ENCODE assay signal across 23 cellular contexts in genomic region chr7:71402684-71403083, GRCh38.
"Had no signal": no experiment of that assay in that cellular context is flagged by ENCODE, and none has a peak within 500 bp of the region (broad histone marks: within the 10 kb centered on the region; RNA-seq: fewer than 3 reads in every experiment).

No MANE protein-coding gene starts in this region.

- H3K4me2 ChIP-seq: hepatocyte had no signal

- H3K27me3 Mint-ChIP-seq: dendritic cell treated with granulocyte-macrophage colony-stimulating factor and Interleukin-4, amounts not matched to agents 40 ng/mL and 50 ng/mL, for 4 days; effector memory CD8-positive, alpha-beta T cell; naive thymus-derived CD4-positive, alpha-beta T cell had no signal

- FAIRE-seq: colon, endothelial cell of umbilical vein, frontal cortex, keratinocyte had no signal

- H3K4me3 Mint-ChIP-seq: dendritic cell treated with granulocyte-macrophage colony-stimulating factor and Interleukin-4, amounts not matched to agents 40 ng/mL and 50 ng/mL, for 4 days; effector memory CD8-positive, alpha-beta T cell; immature natural killer cell; naive thymus-derived CD4-positive, alpha-beta T cell; natural killer cell had no signal

- ATAC-seq: effector memory CD8-positive, alpha-beta T cell; foreskin keratinocyte; gastroesophageal sphincter; heart left ventricle; left cardiac atrium; left lung; left ventricle myocardium superior; lower lobe of right lung; naive thymus-derived CD4-positive, alpha-beta T cell; natural killer cell had no signal

- H3K4me1 ChIP-seq: foreskin keratinocyte, left lung, lower lobe of right lung had no signal

- H3K79me2 ChIP-seq: hepatocyte had no signal

- H2AFZ ChIP-seq: hepatocyte had no signal

- H3K4me3 ChIP-seq: esophagus muscularis mucosa, gastroesophageal sphincter, heart left ventricle, hepatocyte, left lung, lower lobe of right lung had no signal

- DNase-seq: cortex of kidney; effector CD8-positive, alpha-beta T cell; effector memory CD8-positive, alpha-beta T cell; foreskin keratinocyte; heart left ventricle; hypothalamus; immature natural killer cell; left cardiac atrium; left lung; left ventricle myocardium superior; lower lobe of right lung; mesenchymal stem cell; midbrain; naive thymus-derived CD4-positive, alpha-beta T cell; natural killer cell had no signal

- H3K36me3 Mint-ChIP-seq: immature natural killer cell had no signal

- H3K9me3 ChIP-seq: esophagus muscularis mucosa, gastroesophageal sphincter, heart left ventricle, lower lobe of right lung had no signal

- H3K27ac Mint-ChIP-seq: dendritic cell treated with granulocyte-macrophage colony-stimulating factor and Interleukin-4, amounts not matched to agents 40 ng/mL and 50 ng/mL, for 4 days; effector memory CD8-positive, alpha-beta T cell; immature natural killer cell; naive thymus-derived CD4-positive, alpha-beta T cell; natural killer cell had no signal

- H3K27me3 ChIP-seq: esophagus muscularis mucosa, foreskin keratinocyte, gastroesophageal sphincter, heart left ventricle, hepatocyte, left lung had no signal

- H3K36me3 ChIP-seq: esophagus muscularis mucosa, gastroesophageal sphincter, heart left ventricle, left lung, lower lobe of right lung had no signal

- H3K27ac ChIP-seq: esophagus muscularis mucosa, foreskin keratinocyte, gastroesophageal sphincter, hepatocyte, left lung, lower lobe of right lung had no signal

- H3K4me1 Mint-ChIP-seq: immature natural killer cell; naive thymus-derived CD4-positive, alpha-beta T cell; natural killer cell had no signal
